16 cellular contexts compared by ENCODE assay signal in the genomic region with DNA sequence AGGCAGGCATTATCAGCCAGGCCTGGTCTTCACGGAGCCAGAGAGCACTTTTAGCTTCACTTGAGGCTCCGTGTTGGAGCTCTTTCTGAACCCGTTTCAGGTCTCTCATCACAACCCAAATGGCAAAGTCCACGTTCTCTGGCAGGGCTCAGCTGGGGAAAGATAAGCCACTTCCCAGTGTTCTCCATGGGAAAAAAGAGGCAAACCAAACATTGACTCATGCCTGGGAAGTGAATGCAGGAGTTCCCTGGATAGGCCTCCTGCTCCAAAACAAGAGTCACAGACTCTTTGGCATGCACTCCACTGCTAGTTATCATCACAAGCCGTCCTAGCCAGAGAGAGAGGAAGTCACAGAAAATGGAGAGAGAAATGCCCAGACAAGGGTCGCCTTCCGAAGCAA. TPM values are rescaled to one million over a fixed set of nuclear protein-coding genes. Genes with fewer than 3 reads are reported as not detected.
"Had no signal": no experiment of that assay in that cellular context is flagged by ENCODE, and none has a peak within 500 bp of the region (broad histone marks: within the 10 kb centered on the region; RNA-seq: fewer than 3 reads in every experiment).

No MANE protein-coding gene starts in this region.

- H3K27ac ChIP-seq: cardiac muscle cell, parathyroid adenoma, SJSA1 had no signal

- H3K27ac Mint-ChIP-seq: activated CD4-positive, alpha-beta memory T cell treated with anti-CD3 and anti-CD28 coated beads for 36 hours; activated T-helper 1 cell treated with anti-CD3 and anti-CD28 coated beads, Interleukin-12 subunit alpha, Interleukin-12 subunit beta, Interleukin-2, Interleukin-4 antibody, amounts not matched to agents 30 ng/mL and 10 ng/mL and 1 ng/mL, durations not matched to agents 14 hours and 24 hours and 36 hours; immature natural killer cell had no signal

- H3K9me3 Mint-ChIP-seq: activated CD4-positive, alpha-beta memory T cell treated with anti-CD3 and anti-CD28 coated beads for 36 hours; activated T-helper 1 cell treated with anti-CD3 and anti-CD28 coated beads, Interleukin-12 subunit alpha, Interleukin-12 subunit beta, Interleukin-2, Interleukin-4 antibody, amounts not matched to agents 30 ng/mL and 10 ng/mL and 1 ng/mL, durations not matched to agents 14 hours and 24 hours and 36 hours had no signal

- ATAC-seq: sciatic nerve had no signal

- H3K4me1 ChIP-seq: ascending aorta, SJSA1 had no signal

- H3K4me3 Mint-ChIP-seq: activated CD4-positive, alpha-beta memory T cell treated with anti-CD3 and anti-CD28 coated beads for 36 hours; activated T-helper 1 cell treated with anti-CD3 and anti-CD28 coated beads, Interleukin-12 subunit alpha, Interleukin-12 subunit beta, Interleukin-2, Interleukin-4 antibody, amounts not matched to agents 30 ng/mL and 10 ng/mL and 1 ng/mL, durations not matched to agents 14 hours and 24 hours and 36 hours; immature natural killer cell had no signal

- H3K36me3 ChIP-seq: ascending aorta, cardiac muscle cell, SJSA1 had no signal

- H3K36me3 Mint-ChIP-seq: activated CD4-positive, alpha-beta memory T cell treated with anti-CD3 and anti-CD28 coated beads for 36 hours; immature natural killer cell had no signal

- H3K27me3 ChIP-seq: ascending aorta, cardiac muscle cell, SJSA1 had no signal

- H3K4me1 Mint-ChIP-seq: immature natural killer cell had no signal

- H3K27me3 Mint-ChIP-seq: activated CD4-positive, alpha-beta memory T cell treated with anti-CD3 and anti-CD28 coated beads for 36 hours had no signal

- H3K9ac ChIP-seq: parathyroid adenoma had no signal

- H3K4me3 ChIP-seq: ascending aorta, cardiac muscle cell, SJSA1 had no signal

- DNase-seq: activated CD4-positive, alpha-beta memory T cell treated with anti-CD3 and anti-CD28 coated beads for 36 hours; activated CD8-positive, alpha-beta memory T cell treated with anti-CD3 and anti-CD28 coated beads, Interleukin-2, amount 50 U/mL, for 4 hours; activated naive CD4-positive, alpha-beta T cell; effector memory CD4-positive, alpha-beta T cell; immature natural killer cell; mesendoderm; stimulated activated CD4-positive, alpha-beta T cell treated with anti-CD3 and anti-CD28 coated beads, Interleukin-2, amount 100 ng/mL, for 24 hours; stimulated activated naive CD4-positive, alpha-beta T cell; trophoblast cell had no signal

- H3K9me3 ChIP-seq: ascending aorta, SJSA1 had no signal

RNA-seq across cellular contexts. Expression of a gene that starts 11.6 kb away (rescaled TPM):
- total RNA-seq: activated CD4-positive, alpha-beta memory T cell treated with anti-CD3 and anti-CD28 coated beads for 36 hours; activated T-helper 1 cell treated with anti-CD3 and anti-CD28 coated beads, Interleukin-12 subunit alpha, Interleukin-12 subunit beta, Interleukin-2, Interleukin-4 antibody, amounts not matched to agents 30 ng/mL and 10 ng/mL and 1 ng/mL, durations not matched to agents 14 hours and 24 hours and 36 hours; ascending aorta; epithelial cell of proximal tubule had no signal
- polyA plus RNA-seq: immature natural killer cell had no signal
